In the genomic region with DNA sequence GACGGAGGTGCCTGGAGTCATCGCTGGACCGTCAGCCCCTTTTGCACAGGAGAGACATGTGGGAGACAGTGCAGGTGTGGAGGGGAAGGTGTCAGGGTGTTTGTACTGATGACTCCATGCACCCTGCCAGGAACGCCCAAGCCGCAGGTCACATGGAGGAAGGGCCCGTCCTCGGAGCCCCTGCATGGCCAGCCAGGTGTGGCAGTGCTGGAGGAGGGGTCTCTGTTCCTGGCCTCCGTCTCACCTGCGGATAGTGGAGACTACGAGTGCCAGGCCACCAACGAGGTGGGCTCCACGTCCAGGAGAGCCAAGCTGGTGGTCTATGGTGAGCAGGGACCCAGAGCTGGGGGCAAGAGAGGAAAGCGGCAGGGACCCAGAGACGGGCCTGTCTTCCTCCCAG, we compare ENCODE assay signal across 1 cellular context.
TF ChIP-seq lines count a peak whose summit lies in the region.

No MANE protein-coding gene starts in this region.

TF ChIP-seq in H1, 55 proteins besides CTCF, POLR2A, EP300 and RAD21:
- TF ChIP-seq BCL11A (IDR thresholded peaks at IDR 0.05; ENCODE audit: low read depth in 2 of 2, low read length in 2 of 2) (no peak), NRF1 (IDR thresholded peaks at IDR 0.05; ENCODE audit: low read depth, low read length) (no peak), SP1 (IDR thresholded peaks at IDR 0.05; ENCODE audit: low read depth, low read length) (no peak), SIX5 (IDR thresholded peaks at IDR 0.05; ENCODE audit: low read depth, low read length) (no peak), TEAD4 (IDR thresholded peaks at IDR 0.05; ENCODE audit: low read depth, low read length) (no peak), RNF2 (IDR thresholded peaks at IDR 0.05; ENCODE audit: borderline replicate concordance, low read depth, low read length, missing control alignments, poor library complexity, severe bottlenecking) (no peak), BACH1 (IDR thresholded peaks at IDR 0.05; ENCODE audit: low read length) (no peak), EZH2 (IDR thresholded peaks at IDR 0.05; ENCODE audit: low read depth, low read length, severe bottlenecking) (no peak), SP2 (IDR thresholded peaks at IDR 0.05; ENCODE audit: low read length) (no peak), CREB1 (IDR thresholded peaks at IDR 0.05) (no peak), JUND (IDR thresholded peaks at IDR 0.05; ENCODE audit: low read length) (no peak)
